Comparison of ENCODE assay signal across 33 cellular contexts in the genomic region with DNA sequence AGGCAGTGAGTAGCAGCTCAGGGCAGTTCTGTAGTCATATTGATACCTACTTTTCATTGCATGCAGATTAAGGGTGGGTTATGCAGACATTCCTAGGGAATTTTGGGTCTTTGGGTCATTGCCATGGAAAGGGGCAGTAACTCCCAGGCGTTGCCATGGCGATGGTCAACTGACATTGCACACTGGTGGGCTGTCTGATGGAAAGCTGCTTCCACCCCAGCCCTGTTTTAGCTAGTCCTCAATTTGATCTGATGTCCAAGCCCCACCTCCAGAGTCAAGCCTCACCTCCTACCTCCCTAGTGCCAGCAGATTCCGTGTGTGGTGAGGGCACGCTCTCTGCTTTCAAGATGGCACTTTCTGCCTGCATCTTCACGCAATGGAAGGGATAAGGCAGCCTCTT.
"Had no signal": no experiment of that assay in that cellular context is flagged by ENCODE, and none has a peak within 500 bp of the region (broad histone marks: within the 10 kb centered on the region; RNA-seq: fewer than 3 reads in every experiment).

No MANE protein-coding gene starts in this region.

- H3K4me1 ChIP-seq: colonic mucosa, gastrocnemius medialis, pancreas, transverse colon had no signal

- H3K9me3 ChIP-seq: colonic mucosa, esophagus squamous epithelium, gastrocnemius medialis, mucosa of descending colon, pancreas, transverse colon had no signal

- H3K27me3 ChIP-seq: brain microvascular endothelial cell, colonic mucosa, pancreas had no signal

- H3K4me3 Mint-ChIP-seq: activated CD4-positive, alpha-beta T cell treated with anti-CD3 and anti-CD28 coated beads, Interleukin-2, amount 10 ng/mL, durations not matched to agents 7 days and 5 days; activated CD8-positive, alpha-beta memory T cell treated with anti-CD3 and anti-CD28 coated beads, Interleukin-2, amount 10 ng/mL, durations not matched to agents 7 days and 5 days; activated CD8-positive, alpha-beta T cell treated with anti-CD3 and anti-CD28 coated beads for 36 hours; activated naive CD4-positive, alpha-beta T cell treated with anti-CD3 and anti-CD28 coated beads, Interleukin-2, amount 50 U/mL, for 24 hours; activated T-helper 1 cell treated with anti-CD3 and anti-CD28 coated beads, Interleukin-12 subunit alpha, Interleukin-12 subunit beta, Interleukin-2, Interleukin-4 antibody, amounts not matched to agents 30 ng/mL and 10 ng/mL and 1 ng/mL, durations not matched to agents 14 hours and 24 hours and 36 hours; effector memory CD8-positive, alpha-beta T cell; stimulated activated naive CD8-positive, alpha-beta T cell treated with anti-CD3 and anti-CD28 coated beads, Interleukin-15, Interleukin-2, amounts not matched to agents 100 ng/mL and 50 ng/mL, for 24 hours; T-cell; T-helper 2 cell treated with Interferon-gamma antibody and Interleukin-4, amounts not matched to agents 5 μg/mL and 100 μg/mL, for 36 hours had no signal

- H3K27me3 Mint-ChIP-seq: activated CD8-positive, alpha-beta T cell treated with anti-CD3 and anti-CD28 coated beads for 36 hours; activated naive CD4-positive, alpha-beta T cell treated with anti-CD3 and anti-CD28 coated beads, Interleukin-2, amount 50 U/mL, for 24 hours had no signal

- FAIRE-seq: pancreas, TTC549, urothelium cell line had no signal

- H3K4me3 ChIP-seq: colonic mucosa, dorsolateral prefrontal cortex, esophagus squamous epithelium, gastrocnemius medialis, mucosa of descending colon, pancreas, transverse colon had no signal

- ATAC-seq: activated CD8-positive, alpha-beta memory T cell treated with anti-CD3 and anti-CD28 coated beads, Interleukin-2, amount 10 ng/mL, durations not matched to agents 7 days and 5 days; activated CD8-positive, alpha-beta T cell treated with anti-CD3 and anti-CD28 coated beads for 36 hours; effector memory CD8-positive, alpha-beta T cell; gastrocnemius medialis; left cardiac atrium; mucosa of descending colon; pancreas; right cardiac atrium; T-cell had no signal

- H3K9me3 Mint-ChIP-seq: activated CD4-positive, alpha-beta T cell treated with anti-CD3 and anti-CD28 coated beads, Interleukin-2, amount 10 ng/mL, durations not matched to agents 7 days and 5 days; activated CD8-positive, alpha-beta T cell treated with anti-CD3 and anti-CD28 coated beads for 36 hours; activated naive CD4-positive, alpha-beta T cell treated with anti-CD3 and anti-CD28 coated beads, Interleukin-2, amount 50 U/mL, for 24 hours; activated T-helper 1 cell treated with anti-CD3 and anti-CD28 coated beads, Interleukin-12 subunit alpha, Interleukin-12 subunit beta, Interleukin-2, Interleukin-4 antibody, amounts not matched to agents 30 ng/mL and 10 ng/mL and 1 ng/mL, durations not matched to agents 14 hours and 24 hours and 36 hours; effector memory CD8-positive, alpha-beta T cell; stimulated activated naive CD8-positive, alpha-beta T cell treated with anti-CD3 and anti-CD28 coated beads, Interleukin-15, Interleukin-2, amounts not matched to agents 100 ng/mL and 50 ng/mL, for 24 hours; T-cell; T-helper 2 cell treated with Interferon-gamma antibody and Interleukin-4, amounts not matched to agents 5 μg/mL and 100 μg/mL, for 36 hours had no signal

- H3K36me3 ChIP-seq: brain microvascular endothelial cell, colonic mucosa, esophagus squamous epithelium, gastrocnemius medialis, pancreas, transverse colon, WERI-Rb-1 had no signal

- H3K27ac Mint-ChIP-seq: activated CD4-positive, alpha-beta T cell treated with anti-CD3 and anti-CD28 coated beads, Interleukin-2, amount 10 ng/mL, durations not matched to agents 7 days and 5 days; activated CD8-positive, alpha-beta memory T cell treated with anti-CD3 and anti-CD28 coated beads, Interleukin-2, amount 10 ng/mL, durations not matched to agents 7 days and 5 days; activated CD8-positive, alpha-beta T cell treated with anti-CD3 and anti-CD28 coated beads for 36 hours; activated naive CD4-positive, alpha-beta T cell treated with anti-CD3 and anti-CD28 coated beads, Interleukin-2, amount 50 U/mL, for 24 hours; activated T-helper 1 cell treated with anti-CD3 and anti-CD28 coated beads, Interleukin-12 subunit alpha, Interleukin-12 subunit beta, Interleukin-2, Interleukin-4 antibody, amounts not matched to agents 30 ng/mL and 10 ng/mL and 1 ng/mL, durations not matched to agents 14 hours and 24 hours and 36 hours; effector memory CD8-positive, alpha-beta T cell; stimulated activated naive CD8-positive, alpha-beta T cell treated with anti-CD3 and anti-CD28 coated beads, Interleukin-15, Interleukin-2, amounts not matched to agents 100 ng/mL and 50 ng/mL, for 24 hours; T-cell; T-helper 2 cell treated with Interferon-gamma antibody and Interleukin-4, amounts not matched to agents 5 μg/mL and 100 μg/mL, for 36 hours had no signal

- H3K4me1 Mint-ChIP-seq: activated CD4-positive, alpha-beta T cell treated with anti-CD3 and anti-CD28 coated beads, Interleukin-2, amount 10 ng/mL, durations not matched to agents 7 days and 5 days; activated CD8-positive, alpha-beta memory T cell treated with anti-CD3 and anti-CD28 coated beads, Interleukin-2, amount 10 ng/mL, durations not matched to agents 7 days and 5 days; activated naive CD4-positive, alpha-beta T cell treated with anti-CD3 and anti-CD28 coated beads, Interleukin-2, amount 50 U/mL, for 24 hours; T-cell had no signal

- DNase-seq: activated CD4-positive, alpha-beta T cell treated with anti-CD3 and anti-CD28 coated beads, Interleukin-2, amount 10 ng/mL, durations not matched to agents 7 days and 5 days; activated CD4-positive, CD25-positive, alpha-beta regulatory T cell treated with anti-CD3 and anti-CD28 coated beads, Interleukin-2, amount 50 U/mL, for 72 hours; activated CD8-positive, alpha-beta memory T cell treated with anti-CD3 and anti-CD28 coated beads, Interleukin-2, amount 10 ng/mL, durations not matched to agents 7 days and 5 days; activated CD8-positive, alpha-beta T cell treated with anti-CD3 and anti-CD28 coated beads for 36 hours; activated gamma-delta T cell treated with Interleukin-2 at 50 U/mL for 16 hours; activated T-cell treated with anti-CD3 and anti-CD28 coated beads for 4 hours; anterior cingulate cortex; brain microvascular endothelial cell; central memory CD4-positive, alpha-beta T cell; colonic mucosa; dorsolateral prefrontal cortex; effector memory CD8-positive, alpha-beta T cell; esophagus squamous epithelium; gastrocnemius medialis; head of caudate nucleus; hypothalamus; left cardiac atrium; mesenchymal stem cell; mucosa of descending colon; pancreas; right cardiac atrium; stimulated activated CD4-positive, alpha-beta T cell treated with anti-CD3 and anti-CD28 coated beads, Interleukin-12 subunit alpha, Interleukin-12 subunit beta, amount 100 ng/mL, for 4 hours; stimulated activated CD4-positive, alpha-beta T cell treated with anti-CD3 and anti-CD28 coated beads, Interleukin-4, amount 100 ng/mL, for 4 hours; substantia nigra; T-cell; transverse colon; WERI-Rb-1 had no signal

- H3K36me3 Mint-ChIP-seq: activated CD8-positive, alpha-beta memory T cell treated with anti-CD3 and anti-CD28 coated beads, Interleukin-2, amount 10 ng/mL, durations not matched to agents 7 days and 5 days; activated naive CD4-positive, alpha-beta T cell treated with anti-CD3 and anti-CD28 coated beads, Interleukin-2, amount 50 U/mL, for 24 hours; T-cell had no signal

- H3K27ac ChIP-seq: brain microvascular endothelial cell, colonic mucosa, dorsolateral prefrontal cortex, esophagus squamous epithelium, gastrocnemius medialis, pancreas, transverse colon, WERI-Rb-1 had no signal
